Comparison of ENCODE assay signal across 17 cellular contexts in genomic region chr7:92793656-92794205, GRCh38. TPM values are rescaled to one million over a fixed set of nuclear protein-coding genes. Genes with fewer than 3 reads are reported as not detected.
DNase-seq lines count a peak whose midpoint lies in the region; ATAC-seq and TF ChIP-seq lines count a peak whose summit lies in the region.
"Had no signal": no experiment of that assay in that cellular context is flagged by ENCODE, and none has a peak within 500 bp of the region (broad histone marks: within the 10 kb centered on the region; RNA-seq: fewer than 3 reads in every experiment).

No MANE protein-coding gene starts in this region.

- no peaks in the 10 kb centered on the region for H3K9me3 Mint-ChIP-seq in Calu3 (ENCODE audit: low read depth, unreplicated experiment)

- no TSS peak for BruUV-seq in Calu3 (replicated peaks; lab: Mats Ljungman, UMichigan)

- DNase-seq in AG10803 (ENCODE audit: low read depth) (peak; percentile 28), hepatocyte (ENCODE audit: low spot score) (no peak), prostate gland (ENCODE audit: low spot score) (no peak), Calu3 (no peak)
- DNase-seq: activated CD4-positive, alpha-beta T cell treated with anti-CD3 and anti-CD28 coated beads for 36 hours; effector memory CD4-positive, alpha-beta T cell; hypothalamus; NCI-H1105 treated with DMSO at 0.1 percent for 48 hours; NCI-H748 treated with DMSO at 0.1 percent for 48 hours; nucleus accumbens; SHP77; stimulated activated CD4-positive, alpha-beta T cell treated with anti-CD3 and anti-CD28 coated beads, Interleukin-2, amount 100 ng/mL, for 48 hours; thyroid gland had no signal

- H3K4me1 ChIP-seq in OCI-LY3 (ENCODE audit: low read length) (peaks cover 34% of the 10 kb centered on the region), hepatocyte (ENCODE audit: insufficient read depth) (peaks cover 19% of the 10 kb centered on the region), prostate gland (replicated peaks) (peaks cover 3% of the 10 kb centered on the region)

- no peaks in the 10 kb centered on the region for H3K9me2 ChIP-seq in hepatocyte (replicated peaks; ENCODE audit: insufficient read depth)

- H3K4me2 ChIP-seq in OCI-LY3 (ENCODE audit: low read length): peak overlapping the region; percentile 5
- H3K4me2 ChIP-seq in hepatocyte: peak overlapping the region; percentile 23

- H4K20me1 ChIP-seq in OCI-LY3 (ENCODE audit: insufficient read depth, low read length) (peaks cover 52% of the 10 kb centered on the region), hepatocyte (ENCODE audit: insufficient read depth, poor library complexity, severe bottlenecking) (peaks cover 8% of the 10 kb centered on the region)

- TF ChIP-seq POLR2A in prostate gland (IDR thresholded peaks at IDR 0.05): no peak

- no peaks in the 10 kb centered on the region for H3K27me3 Mint-ChIP-seq in Calu3 (ENCODE audit: unreplicated experiment)
- H3K27me3 Mint-ChIP-seq: activated CD4-positive, alpha-beta T cell treated with anti-CD3 and anti-CD28 coated beads for 36 hours had no signal

- intact Hi-C loops in prostate gland (cut with DNase I): no loop called here
- intact Hi-C loops in Calu3 (cut with micrococcal nuclease; ENCODE audit: unreplicated experiment): no loop called here

- peaks cover 11% of the 10 kb centered on the region for H3K36me3 Mint-ChIP-seq in Calu3 (ENCODE audit: insufficient read depth, unreplicated experiment)

- no peak overlapping the region for H3K27ac ChIP-seq in OCI-LY3 (ENCODE audit: low read length)
- H3K27ac ChIP-seq in hepatocyte: peak overlapping the region; percentile 17
- no peak overlapping the region for H3K27ac ChIP-seq in prostate gland
- H3K27ac ChIP-seq: thyroid gland had no signal

- H3K4me3 Mint-ChIP-seq in Calu3 (ENCODE audit: low read depth, unreplicated experiment): no peak overlapping the region
- H3K4me3 Mint-ChIP-seq: activated CD4-positive, alpha-beta T cell treated with anti-CD3 and anti-CD28 coated beads for 36 hours had no signal

- ATAC-seq in HG02678 (IDR thresholded peaks at IDR 0.05; ENCODE audit: unreplicated experiment): peak; percentile 49
- ATAC-seq in GM19035 (IDR thresholded peaks at IDR 0.05; ENCODE audit: unreplicated experiment): no peak
- no peak for ATAC-seq in HG03457 (IDR thresholded peaks at IDR 0.05; ENCODE audit: unreplicated experiment)
- ATAC-seq: activated CD4-positive, alpha-beta T cell treated with anti-CD3 and anti-CD28 coated beads for 36 hours had no signal

- CTCF ChIA-PET in Calu3 (lab: Charles Lee): no interaction called here

- H2AFZ ChIP-seq in OCI-LY3 (ENCODE audit: low read depth, low read length) (no peak overlapping the region), hepatocyte (no peak overlapping the region)

- no peaks in the 10 kb centered on the region for H3K27me3 ChIP-seq in OCI-LY3 (ENCODE audit: low read depth, low read length)
- no peaks in the 10 kb centered on the region for H3K27me3 ChIP-seq in hepatocyte
- no peaks in the 10 kb centered on the region for H3K27me3 ChIP-seq in prostate gland (replicated peaks; ENCODE audit: insufficient read depth)
- H3K27me3 ChIP-seq: thyroid gland had no signal

- peaks cover 44% of the 10 kb centered on the region for H3K36me3 ChIP-seq in OCI-LY3 (replicated peaks; ENCODE audit: low read depth, low read length)
- H3K36me3 ChIP-seq in hepatocyte (replicated peaks; ENCODE audit: insufficient read depth, low read depth): no peaks in the 10 kb centered on the region
- H3K36me3 ChIP-seq in prostate gland: no peaks in the 10 kb centered on the region
- H3K36me3 ChIP-seq: thyroid gland had no signal

- H3K9ac ChIP-seq in OCI-LY3 (ENCODE audit: low read length): no peak overlapping the region

- peaks cover 99% of the 10 kb centered on the region for H3K79me2 ChIP-seq in OCI-LY3 (ENCODE audit: low read length)
- peaks cover 98% of the 10 kb centered on the region for H3K79me2 ChIP-seq in hepatocyte

- peaks cover 48% of the 10 kb centered on the region for H3K4me1 Mint-ChIP-seq in Calu3 (ENCODE audit: low read depth, unreplicated experiment)

- TF ChIP-seq CTCF in AG10803 (conservative IDR thresholded peaks at IDR 0.05; ENCODE audit: low read length) (no peak), OCI-LY3 (IDR thresholded peaks at IDR 0.05; ENCODE audit: low read depth, low read length) (no peak), hepatocyte (IDR thresholded peaks at IDR 0.05; ENCODE audit: poor library complexity) (no peak), prostate gland (IDR thresholded peaks at IDR 0.05) (no peak), Calu3 (IDR thresholded peaks at IDR 0.05; ENCODE audit: unreplicated experiment) (no peak)

- peaks cover 6% of the 10 kb centered on the region; the same call in 1 of the 2 replicates for H3K9me3 ChIP-seq in OCI-LY3 (ENCODE audit: insufficient read depth, low read length)
- H3K9me3 ChIP-seq in hepatocyte (ENCODE audit: low read depth): no peaks in the 10 kb centered on the region
- no peaks in the 10 kb centered on the region for H3K9me3 ChIP-seq in prostate gland
- H3K9me3 ChIP-seq: thyroid gland had no signal

- H3K4me3 ChIP-seq in AG10803 (ENCODE audit: low read length) (no peak overlapping the region), OCI-LY3 (ENCODE audit: low read length) (no peak overlapping the region), hepatocyte (no peak overlapping the region), prostate gland (no peak overlapping the region)
- H3K4me3 ChIP-seq: thyroid gland had no signal

- 53% methylated on average over 1 of the region's 1 CpG for WGBS in hepatocyte (ENCODE audit: low lambda C conversion rate, missing lambda C conversion rate)
- 88% methylated on average over 1 of the region's 1 CpG for WGBS in prostate gland

- H3K27ac Mint-ChIP-seq in Calu3 (ENCODE audit: unreplicated experiment): no peak overlapping the region
- H3K27ac Mint-ChIP-seq: activated CD4-positive, alpha-beta T cell treated with anti-CD3 and anti-CD28 coated beads for 36 hours had no signal

RNA-seq across cellular contexts. Expression of gene CDK6, which starts 42.6 kb away (rescaled TPM):
- total RNA-seq in hepatocyte: 64.5 and 69.6 TPM in 2 replicates
- 15.9 and 18.7 TPM in 2 replicates for polyA plus RNA-seq in hepatocyte
- total RNA-seq in prostate gland: 10 to 100 TPM; 13.6 to 39.9 TPM
- total RNA-seq in Calu3 (2022): 67.7 and 87.9 TPM in 2 replicates
